16 cellular contexts compared by ENCODE assay signal in the genomic region with DNA sequence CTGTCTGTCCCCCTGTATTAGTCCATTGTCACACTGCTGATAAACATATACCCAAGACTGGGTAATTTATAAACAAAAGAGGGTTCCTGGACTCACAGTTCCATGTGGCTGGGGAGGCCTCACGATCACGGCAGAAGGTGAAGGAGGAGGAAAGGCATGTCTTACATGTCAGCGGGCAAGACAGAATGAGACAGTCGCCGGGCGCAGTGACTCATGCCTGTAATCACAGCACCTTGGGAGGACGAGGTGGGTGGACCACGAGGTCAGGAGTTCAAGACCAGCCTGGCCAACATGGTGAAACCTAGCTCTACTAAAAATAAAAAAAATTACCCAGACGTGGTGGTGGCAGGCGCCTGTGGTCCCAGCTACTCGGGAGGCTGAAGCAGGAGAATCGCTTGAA. TPM values are rescaled to one million over a fixed set of nuclear protein-coding genes. Genes with fewer than 3 reads are reported as not detected.
DNase-seq lines count a peak whose midpoint lies in the region; ATAC-seq and TF ChIP-seq lines count a peak whose summit lies in the region.
"Had no signal": no experiment of that assay in that cellular context is flagged by ENCODE, and none has a peak within 500 bp of the region (broad histone marks: within the 10 kb centered on the region; RNA-seq: fewer than 3 reads in every experiment).

No MANE protein-coding gene starts in this region.

- H3K27me3 Mint-ChIP-seq in activated naive CD8-positive, alpha-beta T cell treated with anti-CD3 and anti-CD28 coated beads, Interleukin-2, amount 50 U/mL, for 24 hours: no peaks in the 10 kb centered on the region
- no peaks in the 10 kb centered on the region for H3K27me3 Mint-ChIP-seq in activated naive CD8-positive, alpha-beta T cell treated with anti-CD3 and anti-CD28 coated beads for 36 hours
- H3K27me3 Mint-ChIP-seq in endodermal cell (ENCODE audit: insufficient read depth): no peaks in the 10 kb centered on the region

- no peaks in the 10 kb centered on the region for H3K9me3 Mint-ChIP-seq in activated naive CD8-positive, alpha-beta T cell treated with anti-CD3 and anti-CD28 coated beads, Interleukin-2, amount 50 U/mL, for 24 hours
- H3K9me3 Mint-ChIP-seq in activated naive CD8-positive, alpha-beta T cell treated with anti-CD3 and anti-CD28 coated beads for 36 hours: peaks cover 3% of the 10 kb centered on the region
- peaks cover 9% of the 10 kb centered on the region for H3K9me3 Mint-ChIP-seq in endodermal cell

- no peak overlapping the region for H3K4me3 ChIP-seq in endodermal cell (ENCODE audit: low read length)
- H3K4me3 ChIP-seq: BLaER1 had no signal

- H3K36me3 Mint-ChIP-seq in activated naive CD8-positive, alpha-beta T cell treated with anti-CD3 and anti-CD28 coated beads, Interleukin-2, amount 50 U/mL, for 24 hours (ENCODE audit: low read depth): peaks cover 17% of the 10 kb centered on the region
- H3K36me3 Mint-ChIP-seq in activated naive CD8-positive, alpha-beta T cell treated with anti-CD3 and anti-CD28 coated beads for 36 hours: peaks cover 19% of the 10 kb centered on the region
- peaks cover 16% of the 10 kb centered on the region for H3K36me3 Mint-ChIP-seq in endodermal cell (ENCODE audit: low read depth)

- ATAC-seq in activated naive CD8-positive, alpha-beta T cell treated with anti-CD3 and anti-CD28 coated beads, Interleukin-2, amount 50 U/mL, for 24 hours: no peak
- no peak for ATAC-seq in HG02759 (IDR thresholded peaks at IDR 0.05; ENCODE audit: unreplicated experiment)
- ATAC-seq: PC-3 had no signal

- peak; percentile 18 for DNase-seq in activated naive CD8-positive, alpha-beta T cell treated with anti-CD3 and anti-CD28 coated beads, Interleukin-2, amount 50 U/mL, for 24 hours
- DNase-seq in activated naive CD8-positive, alpha-beta T cell treated with anti-CD3 and anti-CD28 coated beads for 36 hours: no peak
- DNase-seq in HT-29 (ENCODE audit: low spot score) (peak; percentile 6), endodermal cell (peak; percentile 55), NK-92 (lab: John Stamatoyannopoulos, UW; ENCODE audit: unreplicated experiment) (no peak), NCI-H1092 treated with DMSO at 0.1 percent for 48 hours (lab: John Stamatoyannopoulos, UW) (no peak)
- DNase-seq: DMS153, KG1, NCI-H1092, NCI-H1694, NCI-H446, PC-3 had no signal

- TF ChIP-seq CTCF in endodermal cell (conservative IDR thresholded peaks at IDR 0.05): no peak

- no peak overlapping the region for H3K4me3 Mint-ChIP-seq in activated naive CD8-positive, alpha-beta T cell treated with anti-CD3 and anti-CD28 coated beads, Interleukin-2, amount 50 U/mL, for 24 hours
- H3K4me3 Mint-ChIP-seq in activated naive CD8-positive, alpha-beta T cell treated with anti-CD3 and anti-CD28 coated beads for 36 hours: no peak overlapping the region
- no peak overlapping the region for H3K4me3 Mint-ChIP-seq in endodermal cell

- H3K36me3 ChIP-seq in endodermal cell (ENCODE audit: control insufficient read depth, insufficient read depth, low read length): no peaks in the 10 kb centered on the region

- H3K27me3 ChIP-seq in endodermal cell (ENCODE audit: control insufficient read depth, insufficient read depth, low read length, poor library complexity, severe bottlenecking): no peaks in the 10 kb centered on the region
- H3K27me3 ChIP-seq: BLaER1 had no signal

- no peak overlapping the region for H3K27ac ChIP-seq in endodermal cell (ENCODE audit: low read depth, low read length)
- H3K27ac ChIP-seq: BLaER1, HL-60 had no signal

- no peak overlapping the region for H3K27ac Mint-ChIP-seq in activated naive CD8-positive, alpha-beta T cell treated with anti-CD3 and anti-CD28 coated beads, Interleukin-2, amount 50 U/mL, for 24 hours
- no peak overlapping the region for H3K27ac Mint-ChIP-seq in activated naive CD8-positive, alpha-beta T cell treated with anti-CD3 and anti-CD28 coated beads for 36 hours
- no peak overlapping the region for H3K27ac Mint-ChIP-seq in endodermal cell

- H3K9me3 ChIP-seq in endodermal cell (ENCODE audit: control insufficient read depth, low read length): no peaks in the 10 kb centered on the region

- peaks cover 8% of the 10 kb centered on the region for H3K4me1 Mint-ChIP-seq in activated naive CD8-positive, alpha-beta T cell treated with anti-CD3 and anti-CD28 coated beads, Interleukin-2, amount 50 U/mL, for 24 hours
- peaks cover 2% of the 10 kb centered on the region for H3K4me1 Mint-ChIP-seq in activated naive CD8-positive, alpha-beta T cell treated with anti-CD3 and anti-CD28 coated beads for 36 hours
- no peaks in the 10 kb centered on the region for H3K4me1 Mint-ChIP-seq in endodermal cell

- H3K9ac ChIP-seq in endodermal cell (ENCODE audit: extremely low read depth, low read length, poor library complexity, severe bottlenecking): no peak overlapping the region
- H3K9ac ChIP-seq: BLaER1 had no signal

- H3K4me1 ChIP-seq in endodermal cell (ENCODE audit: control insufficient read depth, insufficient read depth, low read length): no peaks in the 10 kb centered on the region
- H3K4me1 ChIP-seq: BLaER1 had no signal

- WGBS in endodermal cell (ENCODE audit: insufficient coverage in 1 of 2, insufficient read length in 1 of 2), 2 experiments: 85 to 94% methylated on average over 8 to 12 of the region's 12 CpGs

RNA-seq across cellular contexts. Expression of a gene that starts 24.7 kb away (rescaled TPM):
- total RNA-seq in activated naive CD8-positive, alpha-beta T cell treated with anti-CD3 and anti-CD28 coated beads for 36 hours: under 1 TPM in 1 of 2 experiments, not detected in 1; 0.29 TPM
- total RNA-seq in HT-29 (2014; rRNA removed; shearing (Covaris generic)): not detected in 2 replicates
- not detected for total RNA-seq in endodermal cell
- polyA plus RNA-seq in endodermal cell (2013, experiment 1 of 2): 0.14 TPM
- not detected for polyA plus RNA-seq in endodermal cell (2013, experiment 2 of 2)
- total RNA-seq: M059J, PC-3 had no signal

RNA-seq across cellular contexts. Expression of a gene that starts 30.6 kb away (rescaled TPM):
- 100 to 1,000 TPM; 358 to 372 TPM for total RNA-seq in activated naive CD8-positive, alpha-beta T cell treated with anti-CD3 and anti-CD28 coated beads for 36 hours
- 299 and 300 TPM in 2 replicates for total RNA-seq in HT-29 (2014; rRNA removed; shearing (Covaris generic))
- 100 to 1,000 TPM; 424 to 429 TPM for total RNA-seq in endodermal cell
- polyA plus RNA-seq in endodermal cell (2013, experiment 1 of 2): 420 TPM
- 381 TPM for polyA plus RNA-seq in endodermal cell (2013, experiment 2 of 2)

Comparison
In these comparisons a context has a peak if more than half of its experiments do, and no peak if none do; other contexts are left out.
1. DNase-seq: peak in activated naive CD8-positive, alpha-beta T cell treated with anti-CD3 and anti-CD28 coated beads, Interleukin-2, amount 50 U/mL, for 24 hours (single experiment), HT-29 (single experiment) and endodermal cell (single experiment); none in activated naive CD8-positive, alpha-beta T cell treated with anti-CD3 and anti-CD28 coated beads for 36 hours (single experiment), NK-92 (single experiment) and NCI-H1092 treated with DMSO at 0.1 percent for 48 hours (single experiment).